8 cellular contexts compared by ENCODE assay signal in the genomic region with DNA sequence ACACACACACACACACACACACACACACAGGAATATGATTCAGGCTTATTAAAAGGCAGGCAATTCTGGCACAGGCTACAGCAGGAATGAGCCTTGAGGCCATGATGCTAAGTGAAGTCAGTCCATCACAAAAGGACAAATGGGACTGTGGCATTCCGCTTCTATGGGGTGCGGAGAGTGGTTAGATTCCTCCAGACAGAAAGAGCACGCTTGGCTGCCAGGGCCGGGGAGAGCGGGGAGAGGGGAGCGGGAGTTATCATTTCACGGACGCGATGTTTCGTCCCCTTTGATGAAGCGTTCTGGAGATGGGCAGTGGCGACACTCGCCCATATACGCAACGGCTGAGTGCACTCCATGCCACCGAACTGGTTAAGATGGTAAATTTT. TPM values are rescaled to one million over a fixed set of nuclear protein-coding genes. Genes with fewer than 3 reads are reported as not detected.
DNase-seq lines count a peak whose midpoint lies in the region; ATAC-seq and TF ChIP-seq lines count a peak whose summit lies in the region.

No MANE protein-coding gene starts in this region.

- 15 to 23% methylated on average over 16 of the region's 16 CpGs for WGBS in body of pancreas, 2 donors

- H4K20me1 ChIP-seq in BLaER1: no peaks in the 10 kb centered on the region
- no peaks in the 10 kb centered on the region for H4K20me1 ChIP-seq in KMS-11 (ENCODE audit: insufficient read depth)

- H3K4me1 ChIP-seq in BLaER1: peaks cover 5% of the 10 kb centered on the region
- peaks cover 4% of the 10 kb centered on the region for H3K4me1 ChIP-seq in KMS-11 (ENCODE audit: low read depth, poor library complexity, severe bottlenecking)
- H3K4me1 ChIP-seq in body of pancreas: no peaks in the 10 kb centered on the region
- peaks cover 2% of the 10 kb centered on the region for H3K4me1 ChIP-seq in iPS-15b (ENCODE audit: control insufficient read depth, insufficient read depth, low read length)

- H3K27me3 ChIP-seq in BLaER1 (no peaks in the 10 kb centered on the region), KMS-11 (ENCODE audit: insufficient read depth, low read depth) (no peaks in the 10 kb centered on the region), body of pancreas (no peaks in the 10 kb centered on the region), iPS-15b (ENCODE audit: control insufficient read depth, insufficient read depth, low read length) (peaks cover 40% of the 10 kb centered on the region)

- H3K27ac ChIP-seq in BLaER1 (no peak overlapping the region; the same call in 1 of the 2 replicates), KMS-11 (no peak overlapping the region), body of pancreas (peak overlapping the region in 2 of 4 donors; percentile 38 to 45)

- H3K4me3 ChIP-seq in BLaER1: peak overlapping the region; percentile 73
- no peak overlapping the region for H3K4me3 ChIP-seq in KMS-11 (IDR thresholded peaks at IDR 0.05; ENCODE audit: insufficient read depth, low read depth, low read length)
- no peak overlapping the region for H3K4me3 ChIP-seq in body of pancreas
- H3K4me3 ChIP-seq in iPS-15b (ENCODE audit: low read depth, low read length): peak overlapping the region; percentile 76

- no peak for TF ChIP-seq CTCF in KMS-11 (conservative IDR thresholded peaks at IDR 0.05; ENCODE audit: low read depth, low read length)
- TF ChIP-seq CTCF in body of pancreas (IDR thresholded peaks at IDR 0.05): no peak

- peak overlapping the region; percentile 56; the same call in 1 of the 2 replicates for H2AFZ ChIP-seq in KMS-11 (ENCODE audit: low read depth)

- no peaks in the 10 kb centered on the region for H3K79me2 ChIP-seq in KMS-11 (ENCODE audit: insufficient read depth, low read depth)

- intact Hi-C loops in body of pancreas (cut with DNase I) (loop anchor here (10.0 kb wide), 1 partner anchor 619 kb away; no protein-coding TSS in a partner anchor), sciatic nerve (cut with DNase I) (no loop called here)

- H3K4me2 ChIP-seq in BLaER1: peak overlapping the region; percentile 97
- no peak overlapping the region for H3K4me2 ChIP-seq in KMS-11

- ATAC-seq in GM19035 (IDR thresholded peaks at IDR 0.05; ENCODE audit: unreplicated experiment) (peak; percentile 26), body of pancreas (peak; percentile 20), sciatic nerve (peak; percentile 71), GM18519 (IDR thresholded peaks at IDR 0.05; ENCODE audit: low FRiP score, unreplicated experiment) (no peak)

- TF ChIP-seq POLR2A in body of pancreas (IDR thresholded peaks at IDR 0.05): no peak

- H3K9ac ChIP-seq in BLaER1: peak overlapping the region; percentile 80
- H3K9ac ChIP-seq in KMS-11: no peak overlapping the region
- no peak overlapping the region for H3K9ac ChIP-seq in iPS-15b (ENCODE audit: low read depth, low read length)

- no peaks in the 10 kb centered on the region for H3K36me3 ChIP-seq in BLaER1
- no peaks in the 10 kb centered on the region for H3K36me3 ChIP-seq in KMS-11 (ENCODE audit: insufficient read depth)
- H3K36me3 ChIP-seq in body of pancreas (replicated peaks in 1 of 2; ENCODE audit: insufficient read depth in 1 of 2, low read depth in 2 of 2): no peaks in the 10 kb centered on the region
- no peaks in the 10 kb centered on the region for H3K36me3 ChIP-seq in iPS-15b (ENCODE audit: control insufficient read depth, insufficient read depth, low read length)

- peak in 1 of 4 donors; percentile 11 for DNase-seq in body of pancreas
- DNase-seq in sciatic nerve (ENCODE audit: low spot score): peak; percentile 63
- no peak for DNase-seq in RPMI8226

- peaks cover 7% of the 10 kb centered on the region; the same call in 1 of the 2 replicates for H3K9me3 ChIP-seq in BLaER1
- H3K9me3 ChIP-seq in body of pancreas: no peaks in the 10 kb centered on the region
- no peaks in the 10 kb centered on the region for H3K9me3 ChIP-seq in iPS-15b (ENCODE audit: control insufficient read depth, insufficient read depth, low read length)

RNA-seq across cellular contexts. Expression of a gene that starts 58.5 kb away (rescaled TPM):
- total RNA-seq in body of pancreas (10 to 100 TPM; 51.4 to 59.9 TPM), sciatic nerve (17.5 TPM)

Comparison
In these comparisons a context has a peak if more than half of its experiments do, and no peak if none do; other contexts are left out.
1. H3K4me3 ChIP-seq: peak in BLaER1 (single experiment) and iPS-15b (single experiment); none in KMS-11 (single experiment) and body of pancreas (0 of 2).